24 cellular contexts compared by ENCODE assay signal in the genomic region with DNA sequence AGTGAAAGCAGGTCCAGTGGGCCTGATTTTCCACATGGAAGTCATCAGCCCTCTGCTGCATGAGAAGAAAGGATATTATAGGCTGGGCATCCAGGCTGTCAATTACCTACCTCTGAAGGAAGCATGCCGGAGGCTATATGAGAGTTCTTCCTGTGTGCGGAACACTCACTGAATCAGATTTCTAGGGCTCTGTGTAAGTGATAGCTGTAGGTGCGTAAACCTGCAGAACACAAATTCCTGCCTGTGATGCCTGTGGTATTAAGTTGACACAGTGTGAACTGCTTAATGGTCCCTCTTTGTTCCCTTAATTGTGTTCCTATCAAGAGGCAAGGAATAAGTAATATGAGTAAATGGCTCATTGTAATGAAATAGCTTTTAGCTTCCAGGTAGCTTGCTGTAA.
DNase-seq lines count a peak whose midpoint lies in the region; ATAC-seq and TF ChIP-seq lines count a peak whose summit lies in the region.
"Had no signal": no experiment of that assay in that cellular context is flagged by ENCODE, and none has a peak within 500 bp of the region (broad histone marks: within the 10 kb centered on the region; RNA-seq: fewer than 3 reads in every experiment).

No MANE protein-coding gene starts in this region.

- no peak overlapping the region for H2AK5ac ChIP-seq in mesendoderm (ENCODE audit: low read length)

- DNase-seq in NCI-H2081 (lab: John Stamatoyannopoulos, UW): peak; percentile 90 to 97
- DNase-seq in NCI-H748 (lab: John Stamatoyannopoulos, UW; ENCODE audit: unreplicated experiment): peak; percentile 100
- DNase-seq in mesendoderm: peak; percentile 37
- DNase-seq in ascending aorta (ENCODE audit: low spot score in 2 of 2): no peak
- DNase-seq in HFFc6: no peak
- DNase-seq: activated CD8-positive, alpha-beta memory T cell treated with anti-CD3 and anti-CD28 coated beads, Interleukin-2, amount 50 U/mL, for 4 hours; body of pancreas; C1 segment of cervical spinal cord; effector memory CD4-positive, alpha-beta T cell; hypothalamus; lower lobe of right lung; NCI-H446; psoas muscle; SK-N-SH; stimulated activated CD4-positive, alpha-beta T cell treated with anti-CD3 and anti-CD28 coated beads, Interleukin-2, amount 100 ng/mL, for 24 hours; uterus had no signal

- H3K36me3 ChIP-seq in mesendoderm (ENCODE audit: control insufficient read depth, insufficient read depth, low read length) (peaks cover 6% of the 10 kb centered on the region), ascending aorta (peaks cover 19 to 56% of the 10 kb centered on the region in 2 donors)
- H3K36me3 ChIP-seq: uterus had no signal

- no peak for TF ChIP-seq EP300 in Ishikawa (IDR thresholded peaks at IDR 0.05; ENCODE audit: borderline replicate concordance)

- no peak overlapping the region for H4K8ac ChIP-seq in mesendoderm (ENCODE audit: low read depth, low read length)

- no peaks in the 10 kb centered on the region for H3K79me1 ChIP-seq in mesendoderm (ENCODE audit: low read length)

- H3K27me3 Mint-ChIP-seq in HFFc6 (ENCODE audit: insufficient read depth): no peaks in the 10 kb centered on the region; the same call in 1 of the 2 replicates
- H3K27me3 Mint-ChIP-seq: IgD-negative memory B cell had no signal

- H3K9me3 ChIP-seq in ascending aorta: no peaks in the 10 kb centered on the region
- H3K9me3 ChIP-seq: body of pancreas, esophagus muscularis mucosa, gastroesophageal sphincter, lower lobe of right lung, psoas muscle, SK-N-SH, uterus had no signal

- WGBS in mesendoderm (ENCODE audit: extremely low coverage, insufficient coverage, low lambda C conversion rate): no CpG with 5 or more reads among the region's 3 CpGs

- no peak for TF ChIP-seq CTCF in ascending aorta (IDR thresholded peaks at IDR 0.05)
- no peak for TF ChIP-seq CTCF in HFFc6 (IDR thresholded peaks at IDR 0.05)

- intact Hi-C loops in ascending aorta (cut with DNase I): no loop called here

- H4K5ac ChIP-seq in mesendoderm (ENCODE audit: low read length): no peak overlapping the region

- peaks cover 11% of the 10 kb centered on the region for H3K4me1 Mint-ChIP-seq in HFFc6 (ENCODE audit: low read depth)
- H3K4me1 Mint-ChIP-seq: IgD-negative memory B cell; stimulated activated effector memory CD8-positive, alpha-beta T cell treated with anti-CD3 and anti-CD28 coated beads, Interleukin-12 subunit alpha, Interleukin-12 subunit beta, amount 100 ng/mL, for 72 hours had no signal

- H3K9me3 Mint-ChIP-seq in HFFc6: no peaks in the 10 kb centered on the region
- H3K9me3 Mint-ChIP-seq: IgD-negative memory B cell; stimulated activated effector memory CD8-positive, alpha-beta T cell treated with anti-CD3 and anti-CD28 coated beads, Interleukin-12 subunit alpha, Interleukin-12 subunit beta, amount 100 ng/mL, for 72 hours; T-helper 2 cell treated with Interferon-gamma antibody and Interleukin-4, amounts not matched to agents 5 μg/mL and 100 μg/mL, for 36 hours had no signal

- H3K18ac ChIP-seq in mesendoderm (ENCODE audit: low read length): no peak overlapping the region

- H3K4me3 ChIP-seq in mesendoderm (ENCODE audit: low read length) (no peak overlapping the region), ascending aorta (no peak overlapping the region)
- H3K4me3 ChIP-seq: body of pancreas, esophagus muscularis mucosa, gastroesophageal sphincter, lower lobe of right lung, psoas muscle, uterus had no signal

- no peak overlapping the region for H3K4me2 ChIP-seq in mesendoderm (ENCODE audit: low read length)
- H3K4me2 ChIP-seq: SK-N-SH had no signal

- no peak overlapping the region for H3K4ac ChIP-seq in mesendoderm (ENCODE audit: low read depth, low read length)

- 0 out of 2 replicates have a peak, but pooled peaks cover 8% of the 10 kb centered on the region for H3K36me3 Mint-ChIP-seq in HFFc6 (ENCODE audit: low read depth)

- H3K4me3 Mint-ChIP-seq in HFFc6: no peak overlapping the region
- H3K4me3 Mint-ChIP-seq: IgD-negative memory B cell; stimulated activated effector memory CD8-positive, alpha-beta T cell treated with anti-CD3 and anti-CD28 coated beads, Interleukin-12 subunit alpha, Interleukin-12 subunit beta, amount 100 ng/mL, for 72 hours; T-helper 2 cell treated with Interferon-gamma antibody and Interleukin-4, amounts not matched to agents 5 μg/mL and 100 μg/mL, for 36 hours had no signal

- H3K27me3 ChIP-seq in mesendoderm (ENCODE audit: insufficient read depth, low read length, poor library complexity) (no peaks in the 10 kb centered on the region), ascending aorta (no peaks in the 10 kb centered on the region)
- H3K27me3 ChIP-seq: body of pancreas, esophagus muscularis mucosa, gastroesophageal sphincter, uterus had no signal

- no peak overlapping the region for H2BK5ac ChIP-seq in mesendoderm (ENCODE audit: low read length)

- ATAC-seq in GM21825 (IDR thresholded peaks at IDR 0.05; ENCODE audit: unreplicated experiment) (no peak), HG02870 (IDR thresholded peaks at IDR 0.05; ENCODE audit: unreplicated experiment) (no peak)
- ATAC-seq: body of pancreas; gastroesophageal sphincter; lower lobe of right lung; psoas muscle; stimulated activated effector memory CD8-positive, alpha-beta T cell treated with anti-CD3 and anti-CD28 coated beads, Interleukin-12 subunit alpha, Interleukin-12 subunit beta, amount 100 ng/mL, for 72 hours had no signal

- no peak overlapping the region for H2BK15ac ChIP-seq in mesendoderm (replicated peaks; ENCODE audit: low read depth)

- no peak overlapping the region for H3K23ac ChIP-seq in mesendoderm (ENCODE audit: low read length)

- no peak overlapping the region for H3K9ac ChIP-seq in mesendoderm (ENCODE audit: low read length)
- H3K9ac ChIP-seq: SK-N-SH had no signal

- H3K27ac ChIP-seq in mesendoderm (ENCODE audit: low read depth, low read length) (no peak overlapping the region), ascending aorta (no peak overlapping the region)
- H3K27ac ChIP-seq: body of pancreas, esophagus muscularis mucosa, gastroesophageal sphincter, lower lobe of right lung, psoas muscle, uterus had no signal

- no peak overlapping the region for H2BK120ac ChIP-seq in mesendoderm (ENCODE audit: low read depth, low read length)

- H3K27ac Mint-ChIP-seq in HFFc6: no peak overlapping the region
- H3K27ac Mint-ChIP-seq: IgD-negative memory B cell; stimulated activated effector memory CD8-positive, alpha-beta T cell treated with anti-CD3 and anti-CD28 coated beads, Interleukin-12 subunit alpha, Interleukin-12 subunit beta, amount 100 ng/mL, for 72 hours; T-helper 2 cell treated with Interferon-gamma antibody and Interleukin-4, amounts not matched to agents 5 μg/mL and 100 μg/mL, for 36 hours had no signal

- H3K56ac ChIP-seq in mesendoderm (ENCODE audit: low read length): no peak overlapping the region

- no peak for TF ChIP-seq RAD21 in Ishikawa (IDR thresholded peaks at IDR 0.05; ENCODE audit: low read depth)

- H3K4me1 ChIP-seq in mesendoderm (ENCODE audit: control insufficient read depth, low read depth, low read length): no peaks in the 10 kb centered on the region
- H3K4me1 ChIP-seq in ascending aorta: peaks cover 1% of the 10 kb centered on the region in 2 donors
- H3K4me1 ChIP-seq: body of pancreas, uterus had no signal

- H3K79me2 ChIP-seq in mesendoderm (ENCODE audit: control insufficient read depth, insufficient read depth, low read length): no peaks in the 10 kb centered on the region

TF ChIP-seq in Ishikawa, 13 proteins besides CTCF, POLR2A, EP300 and RAD21:
- TF ChIP-seq FOXM1 (IDR thresholded peaks at IDR 0.05; ENCODE audit: borderline replicate concordance, low read depth) (no peak), CREB1 (IDR thresholded peaks at IDR 0.05; ENCODE audit: low read depth) (no peak), EGR1 (IDR thresholded peaks at IDR 0.05) (no peak), TAF1 (IDR thresholded peaks at IDR 0.05; ENCODE audit: low read depth) (no peak)
- TF ChIP-seq, protein P1, sequence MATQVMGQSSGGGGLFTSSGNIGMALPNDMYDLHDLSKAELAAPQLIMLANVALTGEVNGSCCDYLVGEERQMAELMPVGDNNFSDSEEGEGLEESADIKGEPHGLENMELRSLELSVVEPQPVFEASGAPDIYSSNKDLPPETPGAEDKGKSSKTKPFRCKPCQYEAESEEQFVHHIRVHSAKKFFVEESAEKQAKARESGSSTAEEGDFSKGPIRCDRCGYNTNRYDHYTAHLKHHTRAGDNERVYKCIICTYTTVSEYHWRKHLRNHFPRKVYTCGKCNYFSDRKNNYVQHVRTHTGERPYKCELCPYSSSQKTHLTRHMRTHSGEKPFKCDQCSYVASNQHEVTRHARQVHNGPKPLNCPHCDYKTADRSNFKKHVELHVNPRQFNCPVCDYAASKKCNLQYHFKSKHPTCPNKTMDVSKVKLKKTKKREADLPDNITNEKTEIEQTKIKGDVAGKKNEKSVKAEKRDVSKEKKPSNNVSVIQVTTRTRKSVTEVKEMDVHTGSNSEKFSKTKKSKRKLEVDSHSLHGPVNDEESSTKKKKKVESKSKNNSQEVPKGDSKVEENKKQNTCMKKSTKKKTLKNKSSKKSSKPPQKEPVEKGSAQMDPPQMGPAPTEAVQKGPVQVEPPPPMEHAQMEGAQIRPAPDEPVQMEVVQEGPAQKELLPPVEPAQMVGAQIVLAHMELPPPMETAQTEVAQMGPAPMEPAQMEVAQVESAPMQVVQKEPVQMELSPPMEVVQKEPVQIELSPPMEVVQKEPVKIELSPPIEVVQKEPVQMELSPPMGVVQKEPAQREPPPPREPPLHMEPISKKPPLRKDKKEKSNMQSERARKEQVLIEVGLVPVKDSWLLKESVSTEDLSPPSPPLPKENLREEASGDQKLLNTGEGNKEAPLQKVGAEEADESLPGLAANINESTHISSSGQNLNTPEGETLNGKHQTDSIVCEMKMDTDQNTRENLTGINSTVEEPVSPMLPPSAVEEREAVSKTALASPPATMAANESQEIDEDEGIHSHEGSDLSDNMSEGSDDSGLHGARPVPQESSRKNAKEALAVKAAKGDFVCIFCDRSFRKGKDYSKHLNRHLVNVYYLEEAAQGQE (IDR thresholded peaks at IDR 0.05; ENCODE audit: low read depth): no peak
- TF ChIP-seq, protein P2, sequence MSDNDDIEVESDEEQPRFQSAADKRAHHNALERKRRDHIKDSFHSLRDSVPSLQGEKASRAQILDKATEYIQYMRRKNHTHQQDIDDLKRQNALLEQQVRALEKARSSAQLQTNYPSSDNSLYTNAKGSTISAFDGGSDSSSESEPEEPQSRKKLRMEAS (IDR thresholded peaks at IDR 0.05): 0 out of 2 replicates have a peak, but pooled peaks have one; percentile 18

Comparison
In these comparisons a context has a peak if more than half of its experiments do, and no peak if none do; other contexts are left out.
1. DNase-seq: peak in NCI-H2081 (2 of 2), NCI-H748 (single experiment) and mesendoderm (single experiment); none in ascending aorta (0 of 2) and HFFc6 (single experiment).